In genomic region chr15:67198157-67198754, GRCh38 we compare ENCODE assay signal across 11 cellular contexts. TPM values are rescaled to one million over a fixed set of nuclear protein-coding genes. Genes with fewer than 3 reads are reported as not detected.
DNase-seq lines count a peak whose midpoint lies in the region; ATAC-seq, FAIRE-seq and TF ChIP-seq lines count a peak whose summit lies in the region.
"Had no signal": no experiment of that assay in that cellular context is flagged by ENCODE, and none has a peak within 500 bp of the region (broad histone marks: within the 10 kb centered on the region; RNA-seq: fewer than 3 reads in every experiment).

No MANE protein-coding gene starts in this region.

- no peak for TF ChIP-seq CTCF in GM23338 (conservative IDR thresholded peaks at IDR 0.05; ENCODE audit: low read depth in 2 of 2)
- no peak for TF ChIP-seq CTCF in osteoblast (IDR thresholded peaks at IDR 0.05; ENCODE audit: extremely low read depth, low read depth, low read length)

- H3K9me3 ChIP-seq in osteoblast (ENCODE audit: low read depth, low read length): no peaks in the 10 kb centered on the region

- H3K4me3 ChIP-seq in GM23338 (no peak overlapping the region), osteoblast (ENCODE audit: insufficient read depth, low read length) (no peak overlapping the region)

- ATAC-seq in GM23338 (no peak), GM19397 (IDR thresholded peaks at IDR 0.05; ENCODE audit: unreplicated experiment) (no peak)
- peak; percentile 90 for ATAC-seq in activated T-helper 17 cell treated with anti-CD3 and anti-CD28 coated beads, Interleukin-2, amount 50 U/mL, for 72 hours (replicated peaks)
- ATAC-seq: left ventricle myocardium superior had no signal

- H3K27me3 ChIP-seq in GM23338 (ENCODE audit: insufficient read depth): no peaks in the 10 kb centered on the region
- no peaks in the 10 kb centered on the region for H3K27me3 ChIP-seq in osteoblast (ENCODE audit: insufficient read depth, low read length)

- no peak overlapping the region for H3K4me3 Mint-ChIP-seq in GM23338
- H3K4me3 Mint-ChIP-seq in activated T-helper 17 cell treated with anti-CD3 and anti-CD28 coated beads, Interleukin-2, amount 50 U/mL, for 72 hours: peak overlapping the region; percentile 42

- peaks cover 3% of the 10 kb centered on the region for H3K27me3 Mint-ChIP-seq in GM23338 (ENCODE audit: insufficient read depth, low read depth, poor library complexity)
- H3K27me3 Mint-ChIP-seq in activated T-helper 17 cell treated with anti-CD3 and anti-CD28 coated beads, Interleukin-2, amount 50 U/mL, for 72 hours: no peaks in the 10 kb centered on the region

- H3F3A ChIP-seq in GM23338 (replicated peaks; ENCODE audit: low read depth): no peaks in the 10 kb centered on the region

- H3K4me1 ChIP-seq in GM23338 (ENCODE audit: insufficient read depth) (peaks cover 16% of the 10 kb centered on the region; the same call in 1 of the 2 replicates), osteoblast (ENCODE audit: insufficient read depth, low read length) (peaks cover 73% of the 10 kb centered on the region)

- H2AFZ ChIP-seq in GM23338 (no peak overlapping the region), osteoblast (ENCODE audit: low read length) (no peak overlapping the region)

- peak overlapping the region; percentile 59; the same call in 1 of the 2 replicates for H3K27ac ChIP-seq in GM23338 (ENCODE audit: low read depth)
- peak overlapping the region; percentile 80 for H3K27ac ChIP-seq in osteoblast (ENCODE audit: low read depth, low read length)
- H3K27ac ChIP-seq: KMS-11 had no signal

- peaks cover 20% of the 10 kb centered on the region; the same call in 2 of the 3 replicates for H3K4me1 Mint-ChIP-seq in GM23338
- H3K4me1 Mint-ChIP-seq in activated T-helper 17 cell treated with anti-CD3 and anti-CD28 coated beads, Interleukin-2, amount 50 U/mL, for 72 hours: peaks cover 25% of the 10 kb centered on the region

- peaks cover 16% of the 10 kb centered on the region; the same call in 2 of the 3 replicates for H3K36me3 Mint-ChIP-seq in GM23338 (ENCODE audit: low read depth)
- peaks cover 87% of the 10 kb centered on the region for H3K36me3 Mint-ChIP-seq in activated T-helper 17 cell treated with anti-CD3 and anti-CD28 coated beads, Interleukin-2, amount 50 U/mL, for 72 hours (ENCODE audit: low read depth)

- no peaks in the 10 kb centered on the region for H3K9me3 Mint-ChIP-seq in GM23338
- H3K9me3 Mint-ChIP-seq in activated T-helper 17 cell treated with anti-CD3 and anti-CD28 coated beads, Interleukin-2, amount 50 U/mL, for 72 hours: no peaks in the 10 kb centered on the region

- no peak for DNase-seq in GM12891 (ENCODE audit: insufficient read length, low spot score)
- DNase-seq in GM23338 (ENCODE audit: low spot score): no peak
- DNase-seq in osteoblast (ENCODE audit: insufficient read length, low spot score, missing footprints): no peak
- DNase-seq in HUDEP-2 (lab: John Stamatoyannopoulos, UW; ENCODE audit: unreplicated experiment in 76 of 76): no peak
- DNase-seq in NCI-H345 (lab: John Stamatoyannopoulos, UW): no peak
- DNase-seq: DMS53, left ventricle myocardium superior, NCI-H2227 treated with DMSO at 0.1 percent for 48 hours had no signal

- no peaks in the 10 kb centered on the region for H4K20me1 ChIP-seq in GM23338 (replicated peaks; ENCODE audit: insufficient read depth)
- no peaks in the 10 kb centered on the region for H4K20me1 ChIP-seq in osteoblast (ENCODE audit: insufficient read depth, low read length)

- peak; percentile 86 for FAIRE-seq in GM12891 (lab: Jason Lieb, UNC)

- no peak; the same call in 1 of the 2 replicates for TF ChIP-seq POLR2A in GM12891 (IDR thresholded peaks at IDR 0.05; ENCODE audit: low read depth, low read length)

- no peak overlapping the region for H3K27ac Mint-ChIP-seq in GM23338
- peak overlapping the region; percentile 86 for H3K27ac Mint-ChIP-seq in activated T-helper 17 cell treated with anti-CD3 and anti-CD28 coated beads, Interleukin-2, amount 50 U/mL, for 72 hours

- no peaks in the 10 kb centered on the region for H3K9me2 ChIP-seq in GM23338 (ENCODE audit: insufficient read depth)

- no peak overlapping the region for H3K4me2 ChIP-seq in GM23338
- no peak overlapping the region for H3K4me2 ChIP-seq in osteoblast (ENCODE audit: insufficient read depth, low read length)
- H3K4me2 ChIP-seq: KMS-11 had no signal

- H3K36me3 ChIP-seq in GM23338 (ENCODE audit: insufficient read depth) (0 out of 2 replicates have a peak, but pooled peaks cover 3% of the 10 kb centered on the region), osteoblast (ENCODE audit: insufficient read depth, low read length) (peaks cover 30% of the 10 kb centered on the region)

- H3K79me2 ChIP-seq in GM23338 (replicated peaks; ENCODE audit: insufficient read depth) (no peaks in the 10 kb centered on the region), osteoblast (ENCODE audit: insufficient read depth, low read length) (no peaks in the 10 kb centered on the region)

TF ChIP-seq in GM12891, 5 proteins besides CTCF, POLR2A, EP300 and RAD21:
- TF ChIP-seq PAX5 (IDR thresholded peaks at IDR 0.05; ENCODE audit: insufficient read depth, low read length, severe bottlenecking) (no peak), POLR2AphosphoS5 (IDR thresholded peaks at IDR 0.05; ENCODE audit: low read depth, low read length) (peak; percentile 82), TAF1 (IDR thresholded peaks at IDR 0.05; ENCODE audit: low read depth, low read length) (no peak), POU2F2 (IDR thresholded peaks at IDR 0.05; ENCODE audit: low read depth, low read length) (peak; percentile 84; the same call in 1 of the 2 replicates), SPI1 (IDR thresholded peaks at IDR 0.05; ENCODE audit: low read depth, low read length) (peak; percentile 66)
TF ChIP-seq in GM12891: peak in this region for 3.

TF ChIP-seq in GM23338, 12 proteins besides CTCF, POLR2A, EP300 and RAD21:
- TF ChIP-seq CREB1 (CRISPR knock-in tag; IDR thresholded peaks at IDR 0.05; ENCODE audit: low read depth): no peak

RNA-seq across cellular contexts. Expression of gene AAGAB, which starts 56.2 kb away (rescaled TPM):
- 22.5 TPM for polyA plus RNA-seq in GM12891 (2012; ENCODE audit: low read depth, missing spikeins)
- 42.8 and 53.3 TPM in 2 replicates for total RNA-seq in GM23338 (2014; rRNA removed; shearing (Covaris generic))
- polyA plus RNA-seq in GM23338 (2016; fragmentation: Nextera tagmentation; extraction: Ambion mirVana): 19.1 and 20.8 TPM in 2 replicates
- 10 to 100 TPM; 32.8 to 52.0 TPM for total RNA-seq in activated T-helper 17 cell treated with anti-CD3 and anti-CD28 coated beads, Interleukin-2, amount 50 U/mL, for 72 hours
- 41.8 and 51.0 TPM in 2 replicates for total RNA-seq in osteoblast

RNA-seq across cellular contexts. Expression of gene IQCH, which starts 56.3 kb away (rescaled TPM):
- 1.7 TPM for polyA plus RNA-seq in GM12891 (2012; ENCODE audit: low read depth, missing spikeins)
- 1.0 and 4.6 TPM in 2 replicates for total RNA-seq in GM23338 (2014; rRNA removed; shearing (Covaris generic))
- 1.4 and 1.7 TPM in 2 replicates for polyA plus RNA-seq in GM23338 (2016; fragmentation: Nextera tagmentation; extraction: Ambion mirVana)
- under 1 TPM; 0.77 to 0.89 TPM for total RNA-seq in activated T-helper 17 cell treated with anti-CD3 and anti-CD28 coated beads, Interleukin-2, amount 50 U/mL, for 72 hours
- total RNA-seq in osteoblast: 4.7 and 5.8 TPM in 2 replicates
